ENCODE assay signal across 2 cellular contexts in genomic region chr1:21821385-21822019, GRCh38.
TF ChIP-seq lines count a peak whose summit lies in the region.

No MANE protein-coding gene starts in this region.

TF ChIP-seq in SK-N-SH, 30 proteins besides CTCF, POLR2A, EP300 and RAD21 (continued from another document):
- no peak for TF ChIP-seq REST (IDR thresholded peaks at IDR 0.05; ENCODE audit: low read depth, low read length)

TF ChIP-seq in SK-N-SH treated with all-trans-retinoic acid at 6 μM for 48 hours, 23 proteins besides CTCF, POLR2A, EP300 and RAD21 (continued from another document):
- TF ChIP-seq SNAI2 (CRISPR knock-in tag; IDR thresholded peaks at IDR 0.05), result no peak
- no peak for TF ChIP-seq ISL1 (CRISPR knock-in tag; IDR thresholded peaks at IDR 0.05)
- no peak for TF ChIP-seq PPARA (CRISPR knock-in tag; IDR thresholded peaks at IDR 0.05; ENCODE audit: borderline replicate concordance)
- no peak for TF ChIP-seq TCF4 (CRISPR knock-in tag; IDR thresholded peaks at IDR 0.05; ENCODE audit: borderline replicate concordance)
- no peak for TF ChIP-seq CREB5 (CRISPR knock-in tag; IDR thresholded peaks at IDR 0.05; ENCODE audit: low read depth)
- no peak for TF ChIP-seq ARNTL (CRISPR knock-in tag; IDR thresholded peaks at IDR 0.05; ENCODE audit: borderline replicate concordance, low read depth)
- no peak for TF ChIP-seq BACH2 (CRISPR knock-in tag; IDR thresholded peaks at IDR 0.05; ENCODE audit: borderline replicate concordance)
- TF ChIP-seq CSDC2 (CRISPR knock-in tag; IDR thresholded peaks at IDR 0.05), result no peak
- no peak for TF ChIP-seq POU6F1 (CRISPR knock-in tag; IDR thresholded peaks at IDR 0.05; ENCODE audit: borderline replicate concordance, low read depth)
- TF ChIP-seq TSHZ2 (CRISPR knock-in tag; IDR thresholded peaks at IDR 0.05), result no peak
- TF ChIP-seq CSRNP3 (CRISPR knock-in tag; IDR thresholded peaks at IDR 0.05), result no peak
- no peak for TF ChIP-seq ZNF70 (CRISPR knock-in tag; IDR thresholded peaks at IDR 0.05)
